14 cellular contexts compared by ENCODE assay signal in the genomic region with DNA sequence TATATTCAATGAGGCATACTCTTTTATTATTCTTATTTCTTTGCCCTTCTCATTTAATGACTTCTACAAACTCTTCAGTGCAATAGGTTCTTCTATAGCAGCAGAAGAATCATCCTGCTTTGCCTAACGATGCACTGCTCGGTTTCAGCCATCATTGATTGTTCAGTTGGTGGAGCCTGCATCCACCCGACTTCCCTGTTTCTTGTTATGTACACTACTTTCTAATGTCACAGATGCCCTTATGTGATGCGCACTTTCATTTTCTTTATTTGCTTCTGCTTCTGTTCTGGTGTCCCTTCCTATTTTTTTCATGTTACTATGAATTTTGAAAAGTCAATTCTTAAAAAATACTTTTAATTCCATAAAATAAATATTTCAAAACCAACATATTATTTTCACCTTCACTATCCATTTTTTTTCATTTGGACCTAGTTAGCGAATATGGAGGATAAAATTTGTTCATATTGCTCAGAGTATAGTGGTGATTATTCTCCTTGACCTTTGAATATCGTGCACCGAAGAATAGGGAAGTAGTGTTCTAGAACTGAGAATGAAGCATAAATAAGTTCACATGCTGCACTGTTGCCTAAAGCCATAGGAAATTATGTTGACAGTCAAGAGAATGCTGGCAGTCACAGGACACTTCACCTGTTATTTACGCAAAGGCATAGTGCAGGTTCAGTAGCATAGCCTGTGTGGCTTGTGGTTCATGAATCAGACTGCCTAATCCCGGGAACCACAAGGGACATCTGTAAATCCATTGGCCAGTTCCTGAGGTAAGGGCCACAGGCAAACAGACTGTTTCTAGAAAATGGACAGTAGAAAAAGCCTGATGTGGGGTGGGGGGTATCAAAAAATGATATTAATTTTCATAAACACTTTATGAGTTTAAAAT. TPM values are rescaled to one million over a fixed set of nuclear protein-coding genes. Genes with fewer than 3 reads are reported as not detected.
DNase-seq lines count a peak whose midpoint lies in the region; ATAC-seq lines count a peak whose summit lies in the region.
"Had no signal": no experiment of that assay in that cellular context is flagged by ENCODE, and none has a peak within 500 bp of the region (broad histone marks: within the 10 kb centered on the region; RNA-seq: fewer than 3 reads in every experiment).

No MANE protein-coding gene starts in this region.

- DNase-seq in DMS53 (lab: John Stamatoyannopoulos, UW) (peak; percentile 63), M059J (ENCODE audit: low read depth) (peak; percentile 76), astrocyte of the hippocampus (ENCODE audit: low read depth, low spot score) (peak; percentile 39), epidermal melanocyte (ENCODE audit: insufficient read length, low spot score) (no peak), NCI-H2171 treated with DMSO at 0.1 percent for 48 hours (lab: John Stamatoyannopoulos, UW) (no peak)
- no peak for DNase-seq in activated CD8-positive, alpha-beta memory T cell treated with anti-CD3 and anti-CD28 coated beads, Interleukin-2, amount 50 U/mL, for 4 hours
- DNase-seq: amygdala, lower lobe of right lung, natural killer cell, NCI-H1048 had no signal

- ATAC-seq in GM19043 (IDR thresholded peaks at IDR 0.05; ENCODE audit: low read depth, unreplicated experiment): peak; percentile 37
- no peak for ATAC-seq in GM19328 (IDR thresholded peaks at IDR 0.05; ENCODE audit: unreplicated experiment)
- ATAC-seq: lower lobe of right lung, WTC11 had no signal

RNA-seq across cellular contexts. Expression of a gene that starts 21.3 kb away (rescaled TPM):
- total RNA-seq in M059J (2014; rRNA removed; shearing (Covaris generic)): 11.1 and 11.9 TPM in 2 replicates
- total RNA-seq: activated CD8-positive, alpha-beta T cell treated with anti-CD3 and anti-CD28 coated beads, Interleukin-2, amount 10 ng/mL, durations not matched to agents 7 days and 5 days; natural killer cell had no signal

RNA-seq across cellular contexts. Expression of a gene that starts 50.3 kb away (rescaled TPM):
- total RNA-seq in M059J (2014; rRNA removed; shearing (Covaris generic)): 1.2 TPM in 1 of 2 replicates, not detected in the other
- total RNA-seq: activated CD8-positive, alpha-beta T cell treated with anti-CD3 and anti-CD28 coated beads, Interleukin-2, amount 10 ng/mL, durations not matched to agents 7 days and 5 days had no signal

Comparison
In these comparisons a context has a peak if more than half of its experiments do, and no peak if none do; other contexts are left out.
1. DNase-seq: peak in DMS53 (single experiment), M059J (single experiment) and astrocyte of the hippocampus (single experiment); none in epidermal melanocyte (single experiment), NCI-H2171 treated with DMSO at 0.1 percent for 48 hours (single experiment) and activated CD8-positive, alpha-beta memory T cell treated with anti-CD3 and anti-CD28 coated beads, Interleukin-2, amount 50 U/mL, for 4 hours (single experiment).